8 cellular contexts compared by ENCODE assay signal in the genomic region with DNA sequence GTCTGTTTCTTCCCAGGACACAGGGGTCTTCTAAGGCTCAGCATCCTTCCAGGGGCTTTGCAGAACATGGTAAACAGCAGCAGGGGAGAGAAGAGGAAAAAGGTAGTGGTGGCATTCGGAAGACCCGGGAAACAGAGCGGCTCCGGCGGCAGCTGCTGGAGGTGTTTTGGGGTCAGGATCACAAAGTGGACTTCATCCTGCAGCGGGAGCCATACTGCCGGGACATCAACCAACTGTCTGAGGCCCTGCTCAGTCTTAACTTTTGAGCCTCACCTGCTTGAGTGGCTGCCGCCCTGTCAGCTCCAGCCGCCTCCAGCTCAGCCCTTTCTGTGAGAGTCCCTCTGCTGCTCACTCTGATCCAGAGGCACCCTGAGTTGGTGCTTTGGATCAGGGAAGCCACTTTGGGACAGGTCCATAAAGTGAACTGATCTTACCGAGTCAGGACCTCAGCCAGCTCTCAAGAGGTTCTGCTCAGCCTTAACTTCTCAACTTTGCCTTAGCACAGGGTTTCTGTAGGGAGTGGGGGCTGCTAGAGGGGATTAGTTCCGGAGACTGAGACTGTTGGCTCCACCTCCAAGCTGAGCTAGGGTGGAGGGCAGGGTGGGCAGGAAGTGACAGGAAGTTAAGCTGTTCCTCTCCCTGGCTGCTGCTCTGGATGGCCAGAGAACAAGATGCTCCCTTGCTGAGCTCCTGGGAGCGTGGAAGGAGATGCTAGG. TPM values are rescaled to one million over a fixed set of nuclear protein-coding genes. Genes with fewer than 3 reads are reported as not detected.
DNase-seq lines count a peak whose midpoint lies in the region; ATAC-seq, FAIRE-seq and TF ChIP-seq lines count a peak whose summit lies in the region.

No MANE protein-coding gene starts in this region.

- no peaks in the 10 kb centered on the region for H3K9me3 ChIP-seq in CD4-positive, alpha-beta T cell (ENCODE audit: control insufficient read depth, low read length)
- H3K9me3 ChIP-seq in GM12878 (replicated peaks; ENCODE audit: control insufficient read depth, insufficient read depth, low read length) (no peaks in the 10 kb centered on the region), testis (no peaks in the 10 kb centered on the region)

- H3K4me3 Mint-ChIP-seq in CD4-positive, alpha-beta T cell = peak overlapping the region; percentile 77
- no peak overlapping the region for H3K4me3 Mint-ChIP-seq in nephron progenitor cell

- no peaks in the 10 kb centered on the region for H3K9me3 Mint-ChIP-seq in CD4-positive, alpha-beta T cell
- no peaks in the 10 kb centered on the region for H3K9me3 Mint-ChIP-seq in nephron progenitor cell

- H3K9ac ChIP-seq in GM12878 (ENCODE audit: control insufficient read depth, insufficient read depth, low read length) = no peak overlapping the region

- H3K79me2 ChIP-seq in GM12878 (ENCODE audit: control insufficient read depth, insufficient read depth, low read length) = peaks cover 10% of the 10 kb centered on the region

- RAD21 ChIA-PET in GM12878 (lab: Charles Lee; ENCODE audit: unreplicated experiment) = interaction anchor here (1.0 to 4.2 kb wide), 6 partner anchors 71 to 137 kb away, joined by 3 to 31 read pairs (median 4); a partner anchor contains a TSS

- peaks cover 14% of the 10 kb centered on the region for H3K4me1 ChIP-seq in GM12878 (ENCODE audit: control insufficient read depth, insufficient read depth, low read length)
- H3K4me1 ChIP-seq in testis = peaks cover 25% of the 10 kb centered on the region

- no peak for TF ChIP-seq EP300 in GM12878 (IDR thresholded peaks at IDR 0.05; ENCODE audit: borderline replicate concordance in 1 of 2, control insufficient read depth in 1 of 2, low read depth in 2 of 2, low read length in 2 of 2)

- no peak for ATAC-seq in CD4-positive, alpha-beta T cell (ENCODE audit: poor library complexity)
- no peak for ATAC-seq in GM12878
- no peak for ATAC-seq in GM21528 (IDR thresholded peaks at IDR 0.05; ENCODE audit: low FRiP score, unreplicated experiment)
- no peak for ATAC-seq in GM21423 (IDR thresholded peaks at IDR 0.05; ENCODE audit: unreplicated experiment)

- H3K27me3 ChIP-seq in CD4-positive, alpha-beta T cell (ENCODE audit: control insufficient read depth, insufficient read depth, low read length) = no peaks in the 10 kb centered on the region
- H3K27me3 ChIP-seq in GM12878 (replicated peaks in 1 of 2; ENCODE audit: control insufficient read depth in 2 of 2, insufficient read depth in 2 of 2, low read length in 1 of 2) (no peaks in the 10 kb centered on the region), testis (no peaks in the 10 kb centered on the region)

- TF ChIP-seq POLR2A in GM12878 (IDR thresholded peaks at IDR 0.05; ENCODE audit: low read depth, low read length) = peak; percentile 42; the same call in 1 of the 2 replicates
- TF ChIP-seq POLR2A in testis (IDR thresholded peaks at IDR 0.05) = no peak

- TF ChIP-seq RAD21 in GM12878 (IDR thresholded peaks at IDR 0.05; ENCODE audit: insufficient read depth, low read depth, low read length) = no peak

- 70% methylated on average over 12 of the region's 12 CpGs for WGBS in GM12878 (ENCODE audit: insufficient coverage, insufficient replicate concordance, low lambda C conversion rate, missing lambda C conversion rate)
- 66 to 69% methylated on average over 10 to 12 of the region's 12 CpGs for WGBS in testis, 2 donors

- H3K4me2 ChIP-seq in GM12878 (ENCODE audit: control insufficient read depth, insufficient read depth) = no peak overlapping the region

- in situ Hi-C loops in GM12878 (cut with MboI) = loop anchor here (5.0 to 10.0 kb wide), 2 partner anchors 195 to 1132 kb away; a partner anchor contains a TSS

- POLR2A ChIA-PET in CD4-positive, alpha-beta T cell (lab: Charles Lee) = interaction anchor here (0.8 to 10.8 kb wide), 8 partner anchors 9 to 224 kb away, joined by 3 to 270 read pairs (median 5); a partner anchor contains a TSS
- POLR2A ChIA-PET in GM12878 (lab: Charles Lee) = interaction anchor here (0.5 to 1.4 kb wide), 4 partner anchors 71 to 194 kb away, joined by 3 to 4 read pairs (median 4); no protein-coding TSS in a partner anchor

- peak overlapping the region; percentile 68 for H3K27ac Mint-ChIP-seq in CD4-positive, alpha-beta T cell
- H3K27ac Mint-ChIP-seq in nephron progenitor cell = no peak overlapping the region

- no peaks in the 10 kb centered on the region for H3K27me3 Mint-ChIP-seq in CD4-positive, alpha-beta T cell
- H3K27me3 Mint-ChIP-seq in nephron progenitor cell (ENCODE audit: low read depth, poor library complexity) = peaks cover 2% of the 10 kb centered on the region

- DNase-seq in CD4-positive, alpha-beta T cell = no peak
- DNase-seq in Kasumi-1 (lab: John Stamatoyannopoulos, UW) (peak; percentile 61 to 63), GM12878 (ENCODE audit: low read depth, low spot score) (no peak), nephron progenitor cell (no peak), testis (no peak), HTR-8/SVneo (ENCODE audit: insufficient read length, low spot score) (no peak)

- H3K4me3 ChIP-seq in GM12878 (no peak overlapping the region), testis (no peak overlapping the region)

- H3K36me3 ChIP-seq in GM12878 (ENCODE audit: control insufficient read depth in 2 of 2, insufficient read depth in 2 of 2, low read length in 1 of 2) (peaks cover 13 to 33% of the 10 kb centered on the region in 2 experiments), testis (ENCODE audit: low read depth, missing control alignments) (no peaks in the 10 kb centered on the region)

- peak overlapping the region; percentile 9 for H3K27ac ChIP-seq in CD4-positive, alpha-beta T cell (ENCODE audit: low read depth, low read length)
- H3K27ac ChIP-seq in GM12878 (ENCODE audit: control insufficient read depth, insufficient read depth) = no peak overlapping the region
- H3K27ac ChIP-seq in testis = peak overlapping the region in 1 of 2 donors; percentile 21

- SMC1A ChIA-PET in GM12878 (lab: Charles Lee; ENCODE audit: uncharacterized antibody, unreplicated experiment) = interaction anchor here (0.6 to 8.1 kb wide), 13 partner anchors 18 to 194 kb away, joined by 3 to 73 read pairs (median 5); a partner anchor contains a TSS

- peaks cover 91% of the 10 kb centered on the region for H3K36me3 Mint-ChIP-seq in CD4-positive, alpha-beta T cell (ENCODE audit: low read depth)
- H3K36me3 Mint-ChIP-seq in nephron progenitor cell (ENCODE audit: low read depth) = peaks cover 42% of the 10 kb centered on the region

- no peaks in the 10 kb centered on the region for H4K20me1 ChIP-seq in GM12878 (ENCODE audit: control insufficient read depth, insufficient read depth)

- BruUV-seq in GM12878 (replicated peaks; lab: Mats Ljungman, UMichigan) = no TSS peak

- H3K4me1 Mint-ChIP-seq in CD4-positive, alpha-beta T cell (ENCODE audit: low read depth) = peaks cover 78% of the 10 kb centered on the region
- H3K4me1 Mint-ChIP-seq in nephron progenitor cell = peaks cover 47% of the 10 kb centered on the region

- intact Hi-C loops in CD4-positive, alpha-beta T cell (cut with DNase I, micrococcal nuclease) = loop anchor here (2.0 to 10.0 kb wide), 2 partner anchors 322 to 422 kb away; a partner anchor contains a TSS
- intact Hi-C loops in GM12878 (cut with micrococcal nuclease; ENCODE audit: unreplicated experiment) = no loop called here
- intact Hi-C loops in testis (cut with DNase I; ENCODE audit: low total_unique reads) = no loop called here

- no peak overlapping the region for H2AFZ ChIP-seq in GM12878 (ENCODE audit: control insufficient read depth, low read depth, low read length)

- CTCF ChIA-PET in CD4-positive, alpha-beta T cell (lab: Charles Lee) = interaction anchor here (0.7 to 3.6 kb wide), 13 partner anchors 10 to 276 kb away, joined by 3 to 64 read pairs (median 4); a partner anchor contains a TSS
- CTCF ChIA-PET in GM12878 (lab: Yijun Ruan, JAX) = interaction anchor here (0.7 to 11.4 kb wide), 20 partner anchors 9 to 962 kb away, joined by 3 to 220 read pairs (median 6); a partner anchor contains a TSS

- peak; percentile 26 for TF ChIP-seq CTCF in CD4-positive, alpha-beta T cell (IDR thresholded peaks at IDR 0.05)
- TF ChIP-seq CTCF in GM12878 (IDR thresholded peaks at IDR 0.05 in 2 of 3, conservative IDR thresholded peaks at IDR 0.05 in 1 of 3; ENCODE audit: control insufficient read depth in 2 of 3, extremely low read depth in 1 of 3, insufficient read depth in 1 of 3, low read depth in 3 of 3, low read length in 3 of 3) (no peak), nephron progenitor cell (IDR thresholded peaks at IDR 0.05) (peak; percentile 15), testis (IDR thresholded peaks at IDR 0.05) (no peak)

- no peak for FAIRE-seq in GM12878 (lab: Jason Lieb, UNC)
- FAIRE-seq in HTR-8/SVneo (lab: Jason Lieb, UNC) = no peak

RNA-seq across cellular contexts. Expression of a gene that starts 5.4 kb away (rescaled TPM):
- total RNA-seq in CD4-positive, alpha-beta T cell = 10 to 100 TPM; 71.7 to 74.7 TPM
- 33.8 and 37.9 TPM in 2 replicates for total RNA-seq in GM12878 (2013; cell fraction: nucleolus; rRNA removed)
- total RNA-seq in GM12878 (2014; rRNA removed) = 31.7 and 32.7 TPM in 2 replicates
- 22.4 and 23.3 TPM in 2 replicates for total RNA-seq in GM12878 (2014; rRNA removed; fragmentation: Illumina TruSeq; extraction: Trizol)
- 55.1 and 64.1 TPM in 2 replicates for total RNA-seq in GM12878 (2021)
- 36.4 TPM for polyA plus RNA-seq in GM12878 (2011; ENCODE audit: low read depth)
- 33.5 and 44.3 TPM in 2 replicates for polyA plus RNA-seq in GM12878 (2011; rRNA removed)
- polyA plus RNA-seq in GM12878 (2011; cell fraction: cytosol; rRNA removed) = 69.4 and 81.6 TPM in 2 replicates
- 218 and 255 TPM in 2 replicates for polyA plus RNA-seq in GM12878 (2011; cell fraction: nucleus; rRNA removed)
- polyA plus RNA-seq in GM12878 (2012) = 62.1 and 65.9 TPM in 2 replicates
- polyA plus RNA-seq in GM12878 (2014; fragmentation: Illumina TruSeq; extraction: Trizol) = 27.3 and 40.1 TPM in 2 replicates
- polyA plus RNA-seq in GM12878 (2014; fragmentation: Nextera tagmentation; extraction: Ambion mirVana) = 10 to 100 TPM; 14.0 to 26.4 TPM
- polyA plus RNA-seq in GM12878 (2014; rRNA removed) = 85.2 and 88.9 TPM in 2 replicates
- 10 to 100 TPM; 83.7 to 89.3 TPM for polyA plus RNA-seq in GM12878 (2016; fragmentation: Nextera tagmentation; extraction: Ambion mirVana)
- polyA minus RNA-seq in GM12878 (2011; rRNA and poly(A)+ RNA removed) = 16.8 and 20.7 TPM in 2 replicates
- polyA minus RNA-seq in GM12878 (2011; cell fraction: cytosol; rRNA and poly(A)+ RNA removed) = 10.0 and 10.3 TPM in 2 replicates
- 37.4 and 48.4 TPM in 2 replicates for polyA minus RNA-seq in GM12878 (2011; cell fraction: nucleus; rRNA and poly(A)+ RNA removed)
- 10 to 100 TPM; 76.7 to 86.1 TPM for total RNA-seq in testis
- polyA plus RNA-seq in testis (ENCODE audit: insufficient read depth, low read depth, low replicate concordance) = 76.6 TPM

RNA-seq across cellular contexts. Expression of a gene that starts 7.4 kb away (rescaled TPM):
- total RNA-seq in CD4-positive, alpha-beta T cell = 100 to 1,000 TPM; 170 to 173 TPM
- total RNA-seq in GM12878 (2013; cell fraction: nucleolus; rRNA removed) = 83.0 and 93.4 TPM in 2 replicates
- total RNA-seq in GM12878 (2014; rRNA removed) (34.7 and 36.7 TPM in 2 replicates), GM12878 (2014; rRNA removed; fragmentation: Illumina TruSeq; extraction: Trizol) (20.8 and 21.0 TPM in 2 replicates), GM12878 (2021) (33.9 and 34.0 TPM in 2 replicates), testis (10 to 100 TPM; 52.0 to 66.0 TPM)
- 16.9 TPM for polyA plus RNA-seq in GM12878 (2011; ENCODE audit: low read depth)
- polyA plus RNA-seq in GM12878 (2011; rRNA removed) (19.8 and 22.2 TPM in 2 replicates), GM12878 (2014; fragmentation: Illumina TruSeq; extraction: Trizol) (22.9 and 23.2 TPM in 2 replicates), GM12878 (2014; fragmentation: Nextera tagmentation; extraction: Ambion mirVana) (1 to 10 TPM; 1.4 to 3.6 TPM), GM12878 (2014; rRNA removed) (28.4 and 29.2 TPM in 2 replicates), GM12878 (2016; fragmentation: Nextera tagmentation; extraction: Ambion mirVana) (10 to 100 TPM; 12.8 to 12.9 TPM), testis (ENCODE audit: insufficient read depth, low read depth, low replicate concordance) (27.9 TPM)
- polyA plus RNA-seq in GM12878 (2011; cell fraction: cytosol; rRNA removed) = 15.6 and 15.9 TPM in 2 replicates
- 69.9 and 72.3 TPM in 2 replicates for polyA plus RNA-seq in GM12878 (2011; cell fraction: nucleus; rRNA removed)
- polyA plus RNA-seq in GM12878 (2012) = 25.4 and 28.4 TPM in 2 replicates
- polyA minus RNA-seq in GM12878 (2011; rRNA and poly(A)+ RNA removed) = 27.0 and 38.9 TPM in 2 replicates
- polyA minus RNA-seq in GM12878 (2011; cell fraction: cytosol; rRNA and poly(A)+ RNA removed) = 7.2 and 9.4 TPM in 2 replicates
- polyA minus RNA-seq in GM12878 (2011; cell fraction: nucleus; rRNA and poly(A)+ RNA removed) = 48.1 and 61.9 TPM in 2 replicates

RNA-seq across cellular contexts. Expression of a gene that starts 7.7 kb away (rescaled TPM):
- 1 to 10 TPM; 1.6 to 1.7 TPM for total RNA-seq in CD4-positive, alpha-beta T cell
- 10.1 and 12.8 TPM in 2 replicates for total RNA-seq in GM12878 (2013; cell fraction: nucleolus; rRNA removed)
- total RNA-seq in GM12878 (2014; rRNA removed) = 0.51 and 0.71 TPM in 2 replicates
- 1.1 and 1.3 TPM in 2 replicates for total RNA-seq in GM12878 (2014; rRNA removed; fragmentation: Illumina TruSeq; extraction: Trizol)
- 2.8 and 3.8 TPM in 2 replicates for total RNA-seq in GM12878 (2021)
- polyA plus RNA-seq in GM12878 (2011; ENCODE audit: low read depth) = 1.5 TPM
- polyA plus RNA-seq in GM12878 (2011; rRNA removed) = 4.6 and 4.9 TPM in 2 replicates
- 4.7 and 5.2 TPM in 2 replicates for polyA plus RNA-seq in GM12878 (2011; cell fraction: cytosol; rRNA removed)
- 39.3 and 41.5 TPM in 2 replicates for polyA plus RNA-seq in GM12878 (2011; cell fraction: nucleus; rRNA removed)
- polyA plus RNA-seq in GM12878 (2012) = 4.2 and 4.3 TPM in 2 replicates
- polyA plus RNA-seq in GM12878 (2014; fragmentation: Illumina TruSeq; extraction: Trizol) = 1.3 and 1.8 TPM in 2 replicates
- under 1 TPM; 0.16 to 0.35 TPM for polyA plus RNA-seq in GM12878 (2014; fragmentation: Nextera tagmentation; extraction: Ambion mirVana)
- polyA plus RNA-seq in GM12878 (2014; rRNA removed) = 2.5 and 2.9 TPM in 2 replicates
- polyA plus RNA-seq in GM12878 (2016; fragmentation: Nextera tagmentation; extraction: Ambion mirVana) = 1 to 10 TPM in 1 of 2 experiments, under 1 TPM in 1; 0.37 to 1.4 TPM
- 2.3 and 2.5 TPM in 2 replicates for polyA minus RNA-seq in GM12878 (2011; rRNA and poly(A)+ RNA removed)
- 0.52 and 1.9 TPM in 2 replicates for polyA minus RNA-seq in GM12878 (2011; cell fraction: cytosol; rRNA and poly(A)+ RNA removed)
- polyA minus RNA-seq in GM12878 (2011; cell fraction: nucleus; rRNA and poly(A)+ RNA removed) = 4.2 and 4.7 TPM in 2 replicates
- 10 to 100 TPM; 13.5 to 17.0 TPM for total RNA-seq in testis
- 9.0 TPM for polyA plus RNA-seq in testis (ENCODE audit: insufficient read depth, low read depth, low replicate concordance)

RNA-seq across cellular contexts. Expression of a gene that starts 38.4 kb away (rescaled TPM):
- total RNA-seq in CD4-positive, alpha-beta T cell = under 1 TPM; 0.08 to 0.25 TPM
- 0.06 TPM in 1 of 2 replicates, not detected in the other for total RNA-seq in GM12878 (2013; cell fraction: nucleolus; rRNA removed)
- total RNA-seq in GM12878 (2014; rRNA removed) (not detected in 2 replicates), GM12878 (2014; rRNA removed; fragmentation: Illumina TruSeq; extraction: Trizol) (not detected in 2 replicates), GM12878 (2021) (0.05 and 0.15 TPM in 2 replicates), testis (10 to 100 TPM; 21.8 TPM)
- not detected for polyA plus RNA-seq in GM12878 (2011; ENCODE audit: low read depth)
- polyA plus RNA-seq in GM12878 (2011; rRNA removed) (0.01 TPM in 1 of 2 replicates, not detected in the other), GM12878 (2014; fragmentation: Illumina TruSeq; extraction: Trizol) (under 0.01 TPM in 1 of 2 replicates, not detected in the other), GM12878 (2014; fragmentation: Nextera tagmentation; extraction: Ambion mirVana) (not detected), GM12878 (2014; rRNA removed) (0.01 and 0.05 TPM in 2 replicates), GM12878 (2016; fragmentation: Nextera tagmentation; extraction: Ambion mirVana) (under 1 TPM in 1 of 2 experiments, not detected in 1; 0.01 TPM), testis (ENCODE audit: insufficient read depth, low read depth, low replicate concordance) (22.0 TPM)
- 0.01 TPM in 1 of 2 replicates, not detected in the other for polyA plus RNA-seq in GM12878 (2011; cell fraction: cytosol; rRNA removed)
- polyA plus RNA-seq in GM12878 (2011; cell fraction: nucleus; rRNA removed) = 0.01 and 0.03 TPM in 2 replicates
- polyA plus RNA-seq in GM12878 (2012) = 0.04 and 0.18 TPM in 2 replicates
- 0.05 and 0.07 TPM in 2 replicates for polyA minus RNA-seq in GM12878 (2011; rRNA and poly(A)+ RNA removed)
- not detected in 2 replicates for polyA minus RNA-seq in GM12878 (2011; cell fraction: cytosol; rRNA and poly(A)+ RNA removed)
- polyA minus RNA-seq in GM12878 (2011; cell fraction: nucleus; rRNA and poly(A)+ RNA removed) = under 0.01 TPM in 1 of 2 replicates, not detected in the other

Comparison
In these comparisons a context has a peak if more than half of its experiments do, and no peak if none do; other contexts are left out.
1. DNase-seq: peak in Kasumi-1 (2 of 2); none in CD4-positive, alpha-beta T cell (0 of 10), GM12878 (single experiment), nephron progenitor cell (single experiment), testis (single experiment) and HTR-8/SVneo (single experiment).
2. CTCF ChIP-seq: peak in CD4-positive, alpha-beta T cell (single experiment) and nephron progenitor cell (single experiment); none in GM12878 (0 of 3) and testis (0 of 3).
3. intact Hi-C loops: an anchor here in CD4-positive, alpha-beta T cell (2.0 to 10.0 kb wide); none called in GM12878 and testis.